ENCODE assay signal across 26 cellular contexts in the genomic region with DNA sequence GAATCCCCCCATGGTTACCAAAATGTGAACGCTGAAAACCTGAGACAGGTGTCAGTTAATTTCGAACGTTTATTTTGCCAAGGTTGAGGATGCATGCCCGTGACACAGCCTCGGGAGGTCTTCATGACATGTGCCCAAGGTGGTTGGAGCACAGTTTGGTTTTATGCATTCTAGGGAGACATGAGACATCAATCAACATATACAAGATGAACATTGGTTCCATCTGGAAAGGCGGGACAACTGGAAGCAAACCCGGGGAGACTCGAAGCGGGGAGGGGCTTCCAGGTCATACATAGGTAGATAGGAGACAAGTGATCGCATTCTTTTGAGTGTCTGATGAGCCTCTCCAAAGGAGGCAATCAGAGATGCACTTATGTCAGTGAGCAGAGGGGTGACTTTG. TPM values are rescaled to one million over a fixed set of nuclear protein-coding genes. Genes with fewer than 3 reads are reported as not detected.
A peak's percentile ranks its signal among the peaks of the same experiment; 100 is the strongest.
DNase-seq lines count a peak whose midpoint lies in the region; ATAC-seq, FAIRE-seq and TF ChIP-seq lines count a peak whose summit lies in the region.
"Had no signal": no experiment of that assay in that cellular context is flagged by ENCODE, and none has a peak within 500 bp of the region (broad histone marks: within the 10 kb centered on the region; RNA-seq: fewer than 3 reads in every experiment).

No MANE protein-coding gene starts in this region.

- no peak overlapping the region for H3K4me2 ChIP-seq in H1 (ENCODE audit: insufficient read depth in 1 of 2, low read depth in 2 of 2, low read length in 2 of 2)
- H3K4me2 ChIP-seq: BLaER1 treated with 17β-estradiol and CSF1 and Interleukin-3, amounts not matched to agents 10 nM and 100 nM; GM23338; PC-9 had no signal

- H2BK20ac ChIP-seq in H1 (ENCODE audit: low read length), result peak overlapping the region; percentile 48; the same call in 1 of the 2 replicates

- no peak for ATAC-seq in RWPE2 (ENCODE audit: low read depth)
- ATAC-seq: GM23338 had no signal

- H3K9me3 Mint-ChIP-seq in activated naive CD4-positive, alpha-beta T cell treated with anti-CD3 and anti-CD28 coated beads, Interleukin-2, amount 10 ng/mL, durations not matched to agents 7 days and 5 days, result peaks cover 16% of the 10 kb centered on the region

- no peak overlapping the region; a peak in 1 of 7 replicates for H3K9ac ChIP-seq in H1 (replicated peaks in 1 of 4; ENCODE audit: extremely low read depth in 1 of 4, low read depth in 3 of 4, low read length in 3 of 4)
- H3K9ac ChIP-seq: BLaER1 treated with 17β-estradiol and CSF1 and Interleukin-3, amounts not matched to agents 10 nM and 100 nM had no signal

- DNase-seq in activated naive CD4-positive, alpha-beta T cell treated with anti-CD3 and anti-CD28 coated beads, Interleukin-2, amount 10 ng/mL, durations not matched to agents 7 days and 5 days, result peak; percentile 14
- no peak for DNase-seq in activated naive CD4-positive, alpha-beta T cell treated with Interleukin-2 at 50 U/mL for 16 hours
- DNase-seq in RWPE2 (ENCODE audit: low spot score) (peak; percentile 13), H1 (ENCODE audit: low read depth in 1 of 2, low spot score in 2 of 2) (no peak), suprapubic skin (ENCODE audit: low spot score in 2 of 2) (peak; percentile 25 to 31), cerebellar nuclear complex (lab: John Stamatoyannopoulos, UW) (no peak)
- no peak for DNase-seq in NK-92 treated with Interleukin-12 subunit alpha and Interleukin-12 subunit beta, amount 100 ng/mL, for 24 hours (lab: John Stamatoyannopoulos, UW)
- DNase-seq: AML-193; CD4-positive, alpha-beta T cell; DMS53; KBM-7; MV-4-11; NCI-H1105; NCI-H1436 treated with DMSO at 0.1 percent for 48 hours; NCI-H1930; NCI-H2107; NCI-H526; NCI-H82; PC-9; RPMI8226; SHP77 treated with DMSO at 0.1 percent for 48 hours had no signal

- H3K4me1 ChIP-seq in RWPE2 (ENCODE audit: insufficient read depth, poor library complexity, severe bottlenecking) (no peaks in the 10 kb centered on the region), H1 (replicated peaks in 1 of 4; ENCODE audit: control insufficient read depth in 3 of 4, insufficient read depth in 4 of 4, low read length in 3 of 4) (peaks cover 1 to 9% (median 4%) of the 10 kb centered on the region in 4 experiments; a peak in 5 of 7 replicates), suprapubic skin (no peaks in the 10 kb centered on the region)

- no peak overlapping the region for H3K14ac ChIP-seq in H1 (ENCODE audit: insufficient read length)

- no peaks in the 10 kb centered on the region for H3K79me1 ChIP-seq in H1 (ENCODE audit: low read depth, low read length)

- 94% methylated on average over 10 of the region's 10 CpGs; no CpG with 5 or more reads in 1 of the 2 experiments for WGBS in H1 (ENCODE audit: extremely low coverage in 1 of 2, insufficient coverage in 1 of 2, insufficient read length in 1 of 2, insufficient replicate concordance in 2 of 2, low coverage in 1 of 2, low lambda C conversion rate in 2 of 2, missing lambda C conversion rate in 1 of 2), 2 experiments
- WGBS in suprapubic skin, result 88% methylated on average over 10 of the region's 10 CpGs

- H3K9me3 ChIP-seq in RWPE2 (ENCODE audit: severe bottlenecking) (no peaks in the 10 kb centered on the region), H1 (ENCODE audit: insufficient read depth in 2 of 2, low read depth in 1 of 2, low read length in 1 of 2) (no peaks in the 10 kb centered on the region), suprapubic skin (no peaks in the 10 kb centered on the region)

- no peak overlapping the region for H2AFZ ChIP-seq in H1 (ENCODE audit: low read length)
- H2AFZ ChIP-seq: GM23338, PC-9 had no signal

- H2AK5ac ChIP-seq in H1 (ENCODE audit: low read depth, low read length), result 0 out of 2 replicates have a peak overlapping the region, but pooled peaks have one; percentile 39

- H3K4me1 Mint-ChIP-seq in activated naive CD4-positive, alpha-beta T cell treated with anti-CD3 and anti-CD28 coated beads, Interleukin-2, amount 10 ng/mL, durations not matched to agents 7 days and 5 days, result peaks cover 20% of the 10 kb centered on the region

- H4K20me1 ChIP-seq in H1 (replicated peaks in 1 of 2; ENCODE audit: control insufficient read depth in 1 of 2, insufficient read depth in 2 of 2, low read length in 2 of 2), result no peaks in the 10 kb centered on the region
- H4K20me1 ChIP-seq: BLaER1 treated with 17β-estradiol and CSF1 and Interleukin-3, amounts not matched to agents 10 nM and 100 nM had no signal

- no peak for TF ChIP-seq CTCF in RWPE2 (IDR thresholded peaks at IDR 0.05; ENCODE audit: poor library complexity, severe bottlenecking)
- TF ChIP-seq CTCF in H1 (IDR thresholded peaks at IDR 0.05; ENCODE audit: control extremely low read depth in 1 of 3, insufficient read depth in 1 of 3, low read depth in 1 of 3, low read length in 3 of 3), result no peak
- no peak for TF ChIP-seq CTCF in suprapubic skin (IDR thresholded peaks at IDR 0.05)

- no peak overlapping the region for H3K27ac Mint-ChIP-seq in activated naive CD4-positive, alpha-beta T cell treated with anti-CD3 and anti-CD28 coated beads, Interleukin-2, amount 10 ng/mL, durations not matched to agents 7 days and 5 days
- H3K27ac Mint-ChIP-seq: CD4-positive, alpha-beta T cell; GM23338 had no signal

- H3K23me2 ChIP-seq in H1 (ENCODE audit: low read depth, low read length), result no peaks in the 10 kb centered on the region; the same call in 1 of the 2 replicates

- no peak overlapping the region for H3K4me3 ChIP-seq in RWPE2 (ENCODE audit: severe bottlenecking)
- H3K4me3 ChIP-seq in H1 (ENCODE audit: extremely low read depth in 1 of 4, insufficient read depth in 2 of 4, low read depth in 3 of 4, low read length in 4 of 4), result no peak overlapping the region
- no peak overlapping the region for H3K4me3 ChIP-seq in suprapubic skin
- H3K4me3 ChIP-seq: BLaER1 treated with 17β-estradiol and CSF1 and Interleukin-3, amounts not matched to agents 10 nM and 100 nM; GM23338; HAP-1; PC-9 had no signal

- no peaks in the 10 kb centered on the region for H3K79me2 ChIP-seq in H1 (ENCODE audit: control insufficient read depth in 1 of 2, insufficient read depth in 2 of 2, low read length in 2 of 2)

- TF ChIP-seq EP300 in H1 (IDR thresholded peaks at IDR 0.05; ENCODE audit: borderline replicate concordance in 1 of 2, low read depth in 2 of 2, low read length in 2 of 2), result no peak
- no peak for TF ChIP-seq EP300 in suprapubic skin (IDR thresholded peaks at IDR 0.05)

- no peak overlapping the region for H3K4me3 Mint-ChIP-seq in activated naive CD4-positive, alpha-beta T cell treated with anti-CD3 and anti-CD28 coated beads, Interleukin-2, amount 10 ng/mL, durations not matched to agents 7 days and 5 days
- H3K4me3 Mint-ChIP-seq: CD4-positive, alpha-beta T cell; GM23338 had no signal

- H2BK120ac ChIP-seq in H1 (replicated peaks; ENCODE audit: low read depth, low read length), result no peak overlapping the region

- H3K27me3 ChIP-seq in RWPE2 (ENCODE audit: insufficient read depth, poor library complexity, severe bottlenecking) (no peaks in the 10 kb centered on the region), H1 (replicated peaks in 1 of 4; ENCODE audit: control insufficient read depth in 3 of 4, extremely low read depth in 1 of 4, insufficient read depth in 3 of 4, low read length in 3 of 4) (0 out of 7 replicates have a peak, but pooled peaks cover 0 to 2% (median 0%) of the 10 kb centered on the region in 4 experiments), suprapubic skin (no peaks in the 10 kb centered on the region)
- H3K27me3 ChIP-seq: BLaER1 treated with 17β-estradiol and CSF1 and Interleukin-3, amounts not matched to agents 10 nM and 100 nM had no signal

- no peak overlapping the region for H4K5ac ChIP-seq in H1 (ENCODE audit: insufficient read length, low read depth, low read length)

- TF ChIP-seq RAD21 in H1 (IDR thresholded peaks at IDR 0.05 in 1 of 2, conservative IDR thresholded peaks at IDR 0.05 in 1 of 2; ENCODE audit: low read depth in 2 of 2, low read length in 2 of 2), result no peak

- no peaks in the 10 kb centered on the region for H3K36me3 ChIP-seq in RWPE2 (ENCODE audit: low read depth)
- H3K36me3 ChIP-seq in H1 (ENCODE audit: control insufficient read depth in 2 of 4, insufficient read depth in 4 of 4, low read length in 3 of 4), result no peaks in the 10 kb centered on the region
- no peaks in the 10 kb centered on the region for H3K36me3 ChIP-seq in suprapubic skin
- H3K36me3 ChIP-seq: BLaER1 treated with 17β-estradiol and CSF1 and Interleukin-3, amounts not matched to agents 10 nM and 100 nM; HAP-1 had no signal

- no peak for TF ChIP-seq POLR2A in H1 (IDR thresholded peaks at IDR 0.05; ENCODE audit: control extremely low read depth in 1 of 2, low read depth in 2 of 2, low read length in 2 of 2)
- no peak for TF ChIP-seq POLR2A in suprapubic skin (IDR thresholded peaks at IDR 0.05)

- no peak overlapping the region for H2BK5ac ChIP-seq in H1 (ENCODE audit: low read depth, low read length)

- no peak overlapping the region for H3K18ac ChIP-seq in H1 (ENCODE audit: extremely low read depth, low read length)

- H3K4ac ChIP-seq in H1 (replicated peaks; ENCODE audit: insufficient read length, low read depth, low read length), result no peak overlapping the region

- peaks cover 7% of the 10 kb centered on the region for H3K36me3 Mint-ChIP-seq in activated naive CD4-positive, alpha-beta T cell treated with anti-CD3 and anti-CD28 coated beads, Interleukin-2, amount 10 ng/mL, durations not matched to agents 7 days and 5 days

- no peak overlapping the region for H4K8ac ChIP-seq in H1 (ENCODE audit: extremely low read depth, insufficient read depth, low read length)

- H2BK12ac ChIP-seq in H1 (ENCODE audit: low read depth, low read length), result no peak overlapping the region

- peaks cover 38% of the 10 kb centered on the region for H3K27me3 Mint-ChIP-seq in activated naive CD4-positive, alpha-beta T cell treated with anti-CD3 and anti-CD28 coated beads, Interleukin-2, amount 10 ng/mL, durations not matched to agents 7 days and 5 days
- H3K27me3 Mint-ChIP-seq: CD4-positive, alpha-beta T cell had no signal

- H3K27ac ChIP-seq in RWPE2 (ENCODE audit: poor library complexity, severe bottlenecking), result no peak overlapping the region
- H3K27ac ChIP-seq in H1 (ENCODE audit: low read depth, low read length), result no peak overlapping the region
- H3K27ac ChIP-seq in suprapubic skin, result no peak overlapping the region
- H3K27ac ChIP-seq: BLaER1 treated with 17β-estradiol and CSF1 and Interleukin-3, amounts not matched to agents 10 nM and 100 nM; PC-9 had no signal

- H3K23ac ChIP-seq in H1 (ENCODE audit: insufficient read length), result no peak overlapping the region

- H3K56ac ChIP-seq in H1 (replicated peaks; ENCODE audit: insufficient read length, low read depth, low read length), result no peak overlapping the region

- H4K91ac ChIP-seq in H1 (replicated peaks; ENCODE audit: insufficient read length, low read length), result no peak overlapping the region

- POLR2A ChIA-PET in H1 (lab: Charles Lee; ENCODE audit: partially characterized antibody), result interaction anchor here (0.9 to 1.9 kb wide), 4 partner anchors 10 to 28 kb away, joined by 3 to 5 read pairs (median 4); no protein-coding TSS in a partner anchor

- H2BK15ac ChIP-seq in H1 (ENCODE audit: low read length), result peak overlapping the region; percentile 61; the same call in 1 of the 2 replicates

- CTCF ChIA-PET in activated naive CD4-positive, alpha-beta T cell treated with anti-CD3 and anti-CD28 coated beads, Interleukin-2, amount 10 ng/mL, durations not matched to agents 7 days and 5 days (lab: Charles Lee), result interaction anchor here (1.1 kb wide), 1 partner anchor 18 kb away, joined by 3 read pairs; no protein-coding TSS in a partner anchor
- CTCF ChIA-PET in H1 (lab: Charles Lee; ENCODE audit: partially characterized antibody), result interaction anchor here (0.6 to 1.5 kb wide), 3 partner anchors 17 to 37 kb away, joined by 3 to 5 read pairs (median 4); no protein-coding TSS in a partner anchor

- FAIRE-seq in H1 (lab: Jason Lieb, UNC), result no peak
- FAIRE-seq: A204.1, HTR-8/SVneo had no signal

RNA-seq across cellular contexts. Expression of gene SH3BP2, which starts 11.0 kb away (rescaled TPM):
- total RNA-seq in H1 (2021; fragmentation: NEBNext Ultra II Directional; extraction: Animal tissue kit (Norgen Biotek cat#: 25700)), result 31.4 and 32.4 TPM in 2 replicates
- polyA plus RNA-seq in H1 (2011; rRNA removed), result 27.4 and 45.8 TPM in 2 replicates
- 29.6 TPM for polyA plus RNA-seq in H1 (2011; cell fraction: cytosol; rRNA removed)
- polyA plus RNA-seq in H1 (2011; cell fraction: nucleus; rRNA removed), result 119 TPM
- 18.2 to 28.4 TPM (median 24.8 TPM) in 4 replicates for polyA plus RNA-seq in H1 (2012, experiment 1 of 2)
- 13.6 TPM for polyA plus RNA-seq in H1 (2012, experiment 2 of 2)
- polyA plus RNA-seq in H1 (2013, experiment 1 of 2), result 19.6 TPM
- 18.1 TPM for polyA plus RNA-seq in H1 (2013, experiment 2 of 2)
- polyA minus RNA-seq in H1 (2011; rRNA and poly(A)+ RNA removed), result 52.4 and 64.8 TPM in 2 replicates
- 25.8 TPM for polyA minus RNA-seq in H1 (2011; cell fraction: cytosol; rRNA and poly(A)+ RNA removed)
- 51.1 TPM for polyA minus RNA-seq in H1 (2011; cell fraction: nucleus; rRNA and poly(A)+ RNA removed)
- total RNA-seq in suprapubic skin, result 100 to 1,000 TPM; 116 to 709 (median 162) TPM

RNA-seq across cellular contexts. Expression of gene TNIP2, which starts 25.8 kb away (rescaled TPM):
- 36.2 and 37.7 TPM in 2 replicates for total RNA-seq in H1 (2021; fragmentation: NEBNext Ultra II Directional; extraction: Animal tissue kit (Norgen Biotek cat#: 25700))
- 23.7 and 35.7 TPM in 2 replicates for polyA plus RNA-seq in H1 (2011; rRNA removed)
- polyA plus RNA-seq in H1 (2011; cell fraction: cytosol; rRNA removed), result 41.8 TPM
- polyA plus RNA-seq in H1 (2011; cell fraction: nucleus; rRNA removed), result 54.1 TPM
- polyA plus RNA-seq in H1 (2012, experiment 1 of 2), result 26.4 to 39.9 TPM (median 39.1 TPM) in 4 replicates
- polyA plus RNA-seq in H1 (2012, experiment 2 of 2), result 29.2 TPM
- polyA plus RNA-seq in H1 (2013, experiment 1 of 2), result 21.6 TPM
- 23.2 TPM for polyA plus RNA-seq in H1 (2013, experiment 2 of 2)
- 7.9 and 15.5 TPM in 2 replicates for polyA minus RNA-seq in H1 (2011; rRNA and poly(A)+ RNA removed)
- polyA minus RNA-seq in H1 (2011; cell fraction: cytosol; rRNA and poly(A)+ RNA removed), result 13.5 TPM
- 19.3 TPM for polyA minus RNA-seq in H1 (2011; cell fraction: nucleus; rRNA and poly(A)+ RNA removed)
- total RNA-seq in suprapubic skin, result 10 to 100 TPM; 21.8 to 36.0 (median 30.8) TPM

Comparison
In these comparisons a context has a peak if more than half of its experiments do, and no peak if none do; other contexts are left out.
1. DNase-seq: peak in activated naive CD4-positive, alpha-beta T cell treated with anti-CD3 and anti-CD28 coated beads, Interleukin-2, amount 10 ng/mL, durations not matched to agents 7 days and 5 days (single experiment), RWPE2 (single experiment) and suprapubic skin (2 of 2); none in activated naive CD4-positive, alpha-beta T cell treated with Interleukin-2 at 50 U/mL for 16 hours (single experiment), H1 (0 of 2), cerebellar nuclear complex (0 of 2) and NK-92 treated with Interleukin-12 subunit alpha and Interleukin-12 subunit beta, amount 100 ng/mL, for 24 hours (single experiment).